ENCODE assay signal across 19 cellular contexts in the genomic region with DNA sequence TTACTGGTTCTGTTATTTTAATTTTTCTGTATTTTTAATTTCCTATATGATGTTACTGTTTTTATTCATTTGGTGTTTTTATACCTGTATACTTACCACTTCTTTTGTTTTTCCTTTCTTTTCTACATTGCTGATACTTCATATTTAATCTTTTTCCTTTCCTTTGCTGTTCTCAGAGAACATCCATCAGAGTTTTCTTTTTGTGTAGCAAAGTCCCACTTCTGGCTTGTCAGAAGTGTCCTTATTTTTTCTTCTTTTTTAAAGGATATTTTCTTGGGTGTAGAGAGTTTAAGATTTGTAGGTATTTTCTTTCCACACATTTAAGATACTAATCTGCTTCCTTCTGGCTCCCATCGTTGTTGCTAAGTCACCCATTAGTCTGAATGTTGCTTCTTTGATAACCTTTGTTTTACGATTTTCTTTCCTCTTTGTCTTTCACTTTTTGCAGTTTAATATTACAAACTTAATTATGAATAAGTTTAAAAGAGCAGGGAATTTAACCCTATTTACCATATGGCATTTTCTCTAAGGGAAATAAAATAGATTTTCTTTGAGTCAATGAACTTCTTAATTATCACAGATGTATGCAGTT. TPM values are rescaled to one million over a fixed set of nuclear protein-coding genes. Genes with fewer than 3 reads are reported as not detected.
DNase-seq lines count a peak whose midpoint lies in the region; ATAC-seq, FAIRE-seq and TF ChIP-seq lines count a peak whose summit lies in the region.
"Had no signal": no experiment of that assay in that cellular context is flagged by ENCODE, and none has a peak within 500 bp of the region (broad histone marks: within the 10 kb centered on the region; RNA-seq: fewer than 3 reads in every experiment).

No MANE protein-coding gene starts in this region.

- H3K4me3 ChIP-seq in Loucy (ENCODE audit: low read length, poor library complexity, severe bottlenecking) (no peak overlapping the region), GM12878 (no peak overlapping the region), OCI-LY7 (ENCODE audit: low read depth, low read length, poor library complexity, severe bottlenecking) (no peak overlapping the region)
- H3K4me3 ChIP-seq: Peyer's patch, SK-N-MC had no signal

- H2AFZ ChIP-seq in Loucy (ENCODE audit: low read length) (no peak overlapping the region), GM12878 (ENCODE audit: control insufficient read depth, low read depth, low read length) (no peak overlapping the region), OCI-LY7 (ENCODE audit: low read length) (no peak overlapping the region)

- no peak for DNase-seq in Calu3
- DNase-seq in GM12878 (ENCODE audit: low read depth, low spot score), result no peak
- no peak for DNase-seq in activated CD4-positive, alpha-beta T cell treated with anti-CD3 and anti-CD28 coated beads for 48 hours
- DNase-seq in ecto neural progenitor cell (ENCODE audit: low spot score), result no peak
- DNase-seq in OCI-LY7 (ENCODE audit: low spot score), result no peak
- DNase-seq: ACHN, AML-193, NCI-H1048, NCI-H2081 treated with DMSO at 0.1 percent for 48 hours, NCI-H524, Peyer's patch, Right ventricle myocardium superior had no signal

- RAD21 ChIA-PET in GM12878 (lab: Charles Lee; ENCODE audit: unreplicated experiment), result no interaction called here

- POLR2A ChIA-PET in GM12878 (lab: Charles Lee) (no interaction called here), OCI-LY7 (lab: Charles Lee) (interaction anchor here (0.5 to 1.3 kb wide), 3 partner anchors 8 to 88 kb away, joined by 4 to 8 read pairs (median 6); no protein-coding TSS in a partner anchor)

- H3K27me3 ChIP-seq in Loucy (ENCODE audit: insufficient read depth, low read length, poor library complexity, severe bottlenecking), result no peaks in the 10 kb centered on the region
- no peaks in the 10 kb centered on the region for H3K27me3 ChIP-seq in GM12878 (replicated peaks in 1 of 2; ENCODE audit: control insufficient read depth in 2 of 2, insufficient read depth in 2 of 2, low read length in 1 of 2)
- H3K27me3 ChIP-seq: Peyer's patch had no signal

- H3K9me3 ChIP-seq in Loucy (ENCODE audit: insufficient read depth, low read depth, low read length) (no peaks in the 10 kb centered on the region), GM12878 (replicated peaks; ENCODE audit: control insufficient read depth, insufficient read depth, low read length) (peaks cover 5% of the 10 kb centered on the region; the same call in 2 of the 3 replicates), OCI-LY7 (ENCODE audit: low read length) (0 out of 2 replicates have a peak, but pooled peaks cover 6% of the 10 kb centered on the region)
- H3K9me3 ChIP-seq: Peyer's patch had no signal

- 95% methylated on average over 2 of the region's 2 CpGs for whole genome bisulfite sequencing in GM12878 (ENCODE audit: insufficient coverage, insufficient replicate concordance, low lambda C conversion rate, missing lambda C conversion rate)

- H4K20me1 ChIP-seq in Loucy (ENCODE audit: insufficient read depth, low read length, poor library complexity, severe bottlenecking) (peaks cover 45% of the 10 kb centered on the region), GM12878 (ENCODE audit: control insufficient read depth, insufficient read depth) (no peaks in the 10 kb centered on the region), OCI-LY7 (ENCODE audit: insufficient read depth, low read length) (peaks cover 41% of the 10 kb centered on the region)

- TF ChIP-seq RAD21 in GM12878 (IDR thresholded peaks at IDR 0.05; ENCODE audit: insufficient read depth, low read depth, low read length), result no peak

- H3K79me2 ChIP-seq in Loucy (ENCODE audit: insufficient read depth, low read length) (peaks cover 100% of the 10 kb centered on the region), GM12878 (ENCODE audit: control insufficient read depth, insufficient read depth, low read length) (peaks cover 87% of the 10 kb centered on the region), OCI-LY7 (ENCODE audit: insufficient read depth, low read depth, low read length) (peaks cover 100% of the 10 kb centered on the region)

- CTCF ChIA-PET in Calu3 (lab: Charles Lee) (no interaction called here), GM12878 (lab: Yijun Ruan, JAX) (no interaction called here), OCI-LY7 (lab: Charles Lee; ENCODE audit: unreplicated experiment) (no interaction called here)

- in situ Hi-C loops in GM12878 (cut with MboI), result no loop called here

- H3K4me2 ChIP-seq in Loucy (ENCODE audit: low read depth, low read length, poor library complexity, severe bottlenecking) (peak overlapping the region; percentile 1), GM12878 (ENCODE audit: control insufficient read depth, insufficient read depth) (no peak overlapping the region), OCI-LY7 (ENCODE audit: low read length) (no peak overlapping the region)
- H3K4me2 ChIP-seq: KMS-11 had no signal

- H3K27ac ChIP-seq in GM12878 (ENCODE audit: control insufficient read depth, insufficient read depth), result no peak overlapping the region
- no peak overlapping the region for H3K27ac ChIP-seq in OCI-LY7 (ENCODE audit: low read depth, low read length, poor library complexity, severe bottlenecking)
- H3K27ac ChIP-seq: KMS-11, Peyer's patch, SK-N-MC had no signal

- H3F3A ChIP-seq in Loucy (ENCODE audit: low read depth), result no peaks in the 10 kb centered on the region; the same call in 1 of the 2 replicates

- no TSS peak for BruUV-seq in Calu3 (replicated peaks; lab: Mats Ljungman, UMichigan)
- BruUV-seq in GM12878 (replicated peaks; lab: Mats Ljungman, UMichigan), result no TSS peak
- BruUV-seq in OCI-LY7 (replicated peaks; lab: Mats Ljungman, UMichigan), result no TSS peak

- no peaks in the 10 kb centered on the region for H3K9me3 Mint-ChIP-seq in Calu3 (ENCODE audit: low read depth, unreplicated experiment)

- H3K36me3 ChIP-seq in Loucy (ENCODE audit: insufficient read depth, low read length), result no peaks in the 10 kb centered on the region
- H3K36me3 ChIP-seq in GM12878 (ENCODE audit: control insufficient read depth in 2 of 2, insufficient read depth in 2 of 2, low read length in 1 of 2), result 0 out of 4 replicates have a peak, but pooled peaks cover 0 to 3% of the 10 kb centered on the region in 2 experiments
- H3K36me3 ChIP-seq in OCI-LY7 (ENCODE audit: insufficient read depth, low read length), result 0 out of 2 replicates have a peak, but pooled peaks cover 8% of the 10 kb centered on the region
- H3K36me3 ChIP-seq: Peyer's patch had no signal

- H3K9ac ChIP-seq in Loucy (ENCODE audit: low read depth, low read length, poor library complexity, severe bottlenecking) (no peak overlapping the region), GM12878 (ENCODE audit: control insufficient read depth, insufficient read depth, low read length) (no peak overlapping the region)
- H3K9ac ChIP-seq: KMS-11 had no signal

- H3K4me1 Mint-ChIP-seq in Calu3 (ENCODE audit: low read depth, unreplicated experiment), result peaks cover 90% of the 10 kb centered on the region

- H3K36me3 Mint-ChIP-seq in Calu3 (ENCODE audit: insufficient read depth, unreplicated experiment), result peaks cover 18% of the 10 kb centered on the region

- FAIRE-seq in GM12878 (lab: Jason Lieb, UNC) (peak; percentile 31), islet of Langerhans (lab: Jason Lieb, UNC) (peak; percentile 86)
- FAIRE-seq: HepG2 had no signal

- SMC1A ChIA-PET in GM12878 (lab: Charles Lee; ENCODE audit: uncharacterized antibody, unreplicated experiment), result no interaction called here

- ATAC-seq in GM12878 (no peak), HG03469 (IDR thresholded peaks at IDR 0.05; ENCODE audit: unreplicated experiment) (no peak)
- ATAC-seq: HepG2 had no signal

- peak overlapping the region; percentile 60 for H3K27ac Mint-ChIP-seq in Calu3 (ENCODE audit: unreplicated experiment)
- H3K27ac Mint-ChIP-seq: CD14-positive monocyte had no signal

- intact Hi-C loops in Calu3 (cut with micrococcal nuclease; ENCODE audit: unreplicated experiment), result no loop called here
- intact Hi-C loops in GM12878 (cut with micrococcal nuclease; ENCODE audit: unreplicated experiment), result no loop called here
- intact Hi-C loops in OCI-LY7 (cut with micrococcal nuclease; ENCODE audit: unreplicated experiment), result no loop called here

- TF ChIP-seq POLR2A in GM12878 (IDR thresholded peaks at IDR 0.05; ENCODE audit: low read depth, low read length), result no peak

- H3K4me1 ChIP-seq in Loucy (ENCODE audit: insufficient read depth, low read length, poor library complexity, severe bottlenecking), result peaks cover 21% of the 10 kb centered on the region
- 0 out of 2 replicates have a peak, but pooled peaks cover under 1% of the 10 kb centered on the region for H3K4me1 ChIP-seq in GM12878 (ENCODE audit: control insufficient read depth, insufficient read depth, low read length)
- peaks cover 9% of the 10 kb centered on the region for H3K4me1 ChIP-seq in OCI-LY7 (ENCODE audit: insufficient read depth, low read length, poor library complexity, severe bottlenecking)

- TF ChIP-seq EP300 in GM12878 (IDR thresholded peaks at IDR 0.05; ENCODE audit: borderline replicate concordance in 1 of 2, control insufficient read depth in 1 of 2, low read depth in 2 of 2, low read length in 2 of 2), result no peak

- H3K9me2 ChIP-seq in Loucy (replicated peaks; ENCODE audit: low read depth, low read length) (no peaks in the 10 kb centered on the region), OCI-LY7 (ENCODE audit: insufficient read depth, low read length) (no peaks in the 10 kb centered on the region)

- peak overlapping the region; percentile 57 for H3K4me3 Mint-ChIP-seq in Calu3 (ENCODE audit: low read depth, unreplicated experiment)
- H3K4me3 Mint-ChIP-seq: CD14-positive monocyte had no signal

- no peaks in the 10 kb centered on the region for H3K27me3 Mint-ChIP-seq in Calu3 (ENCODE audit: unreplicated experiment)

- TF ChIP-seq CTCF in Calu3 (IDR thresholded peaks at IDR 0.05; ENCODE audit: unreplicated experiment), result no peak
- no peak for TF ChIP-seq CTCF in Loucy (conservative IDR thresholded peaks at IDR 0.05; ENCODE audit: low read length)
- TF ChIP-seq CTCF in GM12878 (IDR thresholded peaks at IDR 0.05 in 2 of 3, conservative IDR thresholded peaks at IDR 0.05 in 1 of 3; ENCODE audit: control insufficient read depth in 2 of 3, extremely low read depth in 1 of 3, insufficient read depth in 1 of 3, low read depth in 3 of 3, low read length in 3 of 3), result no peak
- no peak for TF ChIP-seq CTCF in OCI-LY7 (conservative IDR thresholded peaks at IDR 0.05; ENCODE audit: low read length)

RNA-seq across cellular contexts. Expression of a gene that starts 18.5 kb away (rescaled TPM):
- total RNA-seq in Calu3 (2022) (105 and 121 TPM in 2 replicates), GM12878 (2014; rRNA removed) (22.9 and 29.5 TPM in 2 replicates), GM12878 (2014; rRNA removed; fragmentation: Illumina TruSeq; extraction: Trizol) (46.6 and 48.0 TPM in 2 replicates), GM12878 (2021) (23.6 and 27.9 TPM in 2 replicates), OCI-LY7 (2022) (58.0 and 61.7 TPM in 2 replicates)
- total RNA-seq in GM12878 (2013; cell fraction: nucleolus; rRNA removed), result 115 TPM in 2 replicates
- polyA plus RNA-seq in GM12878 (2011; ENCODE audit: low read depth), result 9.9 TPM
- polyA plus RNA-seq in GM12878 (2011; rRNA removed) (23.7 and 43.8 TPM in 2 replicates), GM12878 (2014; fragmentation: Illumina TruSeq; extraction: Trizol) (34.2 and 48.4 TPM in 2 replicates), GM12878 (2014; fragmentation: Nextera tagmentation; extraction: Ambion mirVana) (1 to 10 TPM; 5.4 to 8.0 TPM), GM12878 (2014; rRNA removed) (12.6 and 15.1 TPM in 2 replicates), GM12878 (2016; fragmentation: Nextera tagmentation; extraction: Ambion mirVana) (10 to 100 TPM; 17.4 to 18.8 TPM)
- polyA plus RNA-seq in GM12878 (2011; cell fraction: cytosol; rRNA removed), result 6.7 and 8.0 TPM in 2 replicates
- polyA plus RNA-seq in GM12878 (2011; cell fraction: nucleus; rRNA removed), result 10.7 and 12.6 TPM in 2 replicates
- 20.5 and 20.9 TPM in 2 replicates for polyA plus RNA-seq in GM12878 (2012)
- 10.1 and 11.7 TPM in 2 replicates for polyA minus RNA-seq in GM12878 (2011; rRNA and poly(A)+ RNA removed)
- 9.0 TPM in 2 replicates for polyA minus RNA-seq in GM12878 (2011; cell fraction: cytosol; rRNA and poly(A)+ RNA removed)
- polyA minus RNA-seq in GM12878 (2011; cell fraction: nucleus; rRNA and poly(A)+ RNA removed), result 19.7 and 29.3 TPM in 2 replicates
- 26.6 and 30.0 TPM in 2 replicates for total RNA-seq in OCI-LY7 (2014; rRNA removed; shearing (Covaris generic))
